24 cellular contexts compared by ENCODE assay signal in genomic region chr11:67524480-67524808, GRCh38. TPM values are rescaled to one million over a fixed set of nuclear protein-coding genes. Genes with fewer than 3 reads are reported as not detected.
"Had no signal": no experiment of that assay in that cellular context is flagged by ENCODE, and none has a peak within 500 bp of the region (broad histone marks: within the 10 kb centered on the region; RNA-seq: fewer than 3 reads in every experiment).

No MANE protein-coding gene starts in this region.

- H3K4me3 Mint-ChIP-seq: dendritic cell treated with granulocyte-macrophage colony-stimulating factor and Interleukin-4, amounts not matched to agents 40 ng/mL and 50 ng/mL, for 4 days; immature natural killer cell; memory B cell; mesothelial cell of epicardium; natural killer cell had no signal

- H3K4me1 Mint-ChIP-seq: immature natural killer cell, memory B cell, mesothelial cell of epicardium, natural killer cell had no signal

- ATAC-seq: left cardiac atrium, lower lobe of right lung, natural killer cell, sciatic nerve had no signal

- H3K36me3 ChIP-seq: esophagus squamous epithelium, left ventricle myocardium inferior, lower lobe of right lung, neutrophil had no signal

- H3K9me3 ChIP-seq: esophagus squamous epithelium, left ventricle myocardium inferior, lower lobe of right lung, neutrophil had no signal

- H3K27ac Mint-ChIP-seq: dendritic cell treated with granulocyte-macrophage colony-stimulating factor and Interleukin-4, amounts not matched to agents 40 ng/mL and 50 ng/mL, for 4 days; memory B cell; mesothelial cell of epicardium; natural killer cell had no signal

- DNase-seq: esophagus squamous epithelium; foreskin fibroblast; immature natural killer cell; left cardiac atrium; left ventricle myocardium inferior; lower lobe of right lung; natural killer cell; stimulated activated CD4-positive, alpha-beta T cell treated with anti-CD3 and anti-CD28 coated beads, Interleukin-2, amount 100 ng/mL, for 24 hours; stimulated activated CD4-positive, alpha-beta T cell treated with anti-CD3 and anti-CD28 coated beads, Interleukin-4, amount 100 ng/mL, for 4 hours; stimulated activated naive CD4-positive, alpha-beta T cell; trophoblast cell had no signal

- H3K4me3 ChIP-seq: esophagus squamous epithelium, left ventricle myocardium inferior, lower lobe of right lung had no signal

- H3K27ac ChIP-seq: esophagus squamous epithelium, left ventricle myocardium inferior, lower lobe of right lung, neutrophil had no signal

- H3K36me3 Mint-ChIP-seq: mesothelial cell of epicardium, natural killer cell had no signal

- H3K9me3 Mint-ChIP-seq: dendritic cell treated with granulocyte-macrophage colony-stimulating factor and Interleukin-4, amounts not matched to agents 40 ng/mL and 50 ng/mL, for 4 days; immature natural killer cell; natural killer cell had no signal

- H3K4me1 ChIP-seq: esophagus squamous epithelium, left ventricle myocardium inferior, lower lobe of right lung had no signal

RNA-seq across cellular contexts. Expression of gene CABP2, which starts 1.2 kb away (rescaled TPM):
- total RNA-seq: epithelial cell of proximal tubule, esophagus squamous epithelium, left cardiac atrium, left ventricle myocardium inferior, lower lobe of right lung, mesothelial cell of epicardium, mucosa of gallbladder, myocyte, natural killer cell, osteoblast, pulmonary artery endothelial cell, sciatic nerve, skeletal muscle tissue, urinary bladder had no signal
- polyA plus RNA-seq: immature natural killer cell, keratinocyte, urinary bladder had no signal
